Comparison of ENCODE assay signal across 10 cellular contexts in genomic region chr11:123187670-123188507, GRCh38. TPM values are rescaled to one million over a fixed set of nuclear protein-coding genes. Genes with fewer than 3 reads are reported as not detected.
DNase-seq lines count a peak whose midpoint lies in the region; ATAC-seq and TF ChIP-seq lines count a peak whose summit lies in the region.
"Had no signal": no experiment of that assay in that cellular context is flagged by ENCODE, and none has a peak within 500 bp of the region (broad histone marks: within the 10 kb centered on the region; RNA-seq: fewer than 3 reads in every experiment).

No MANE protein-coding gene starts in this region.

- peak; percentile 66 for DNase-seq in M059J (ENCODE audit: low read depth)
- peak; percentile 70 for DNase-seq in astrocyte of the spinal cord (ENCODE audit: low read depth, low spot score)
- peak in 4 of 49 donors; percentile 33 to 71 (median 36) for DNase-seq in substantia nigra (lab: John Stamatoyannopoulos, UW)
- DNase-seq: NCI-H1436; stimulated activated CD4-positive, alpha-beta T cell treated with anti-CD3 and anti-CD28 coated beads, Interleukin-2, amount 100 ng/mL, for 24 hours had no signal

- H3K4me1 ChIP-seq in iPS-20b (ENCODE audit: insufficient read depth, low read length): peaks cover 31% of the 10 kb centered on the region

- in situ Hi-C loops in astrocyte of the spinal cord (cut with HindIII; ENCODE audit: low sequenced_read_pairs): no loop called here

- peak overlapping the region; percentile 30 for H3K27ac ChIP-seq in iPS-20b (ENCODE audit: low read length)
- H3K27ac ChIP-seq in substantia nigra (ENCODE audit: low read depth, low read length, poor library complexity, severe bottlenecking): peak overlapping the region; percentile 6

- H3K9me3 ChIP-seq in iPS-20b (ENCODE audit: insufficient read depth, low read depth, low read length): no peaks in the 10 kb centered on the region

- peak overlapping the region; percentile 61; the same call in 1 of the 2 replicates for H3K9ac ChIP-seq in iPS-20b (ENCODE audit: low read depth, low read length)

- ATAC-seq in HG02763 (IDR thresholded peaks at IDR 0.05; ENCODE audit: unreplicated experiment) (no peak), HG02678 (IDR thresholded peaks at IDR 0.05; ENCODE audit: unreplicated experiment) (no peak), GM21526 (IDR thresholded peaks at IDR 0.05; ENCODE audit: low FRiP score, unreplicated experiment) (no peak), HG03342 (IDR thresholded peaks at IDR 0.05; ENCODE audit: unreplicated experiment) (no peak)

- TF ChIP-seq CTCF in astrocyte of the spinal cord (IDR thresholded peaks at IDR 0.05; ENCODE audit: low read depth, low read length): no peak

- H3K4me3 ChIP-seq in astrocyte of the spinal cord (ENCODE audit: low read depth, low read length) (peak overlapping the region; percentile 32), iPS-20b (ENCODE audit: low read length) (peak overlapping the region; percentile 29; the same call in 1 of the 2 replicates)

- peaks cover 7% of the 10 kb centered on the region; the same call in 1 of the 2 replicates for H3K36me3 ChIP-seq in iPS-20b (ENCODE audit: insufficient read depth, low read depth, low read length)

- no peaks in the 10 kb centered on the region; the same call in 1 of the 2 replicates for H3K27me3 ChIP-seq in iPS-20b (ENCODE audit: insufficient read depth, low read length)

RNA-seq across cellular contexts. Expression of gene CLMP, which starts 7.2 kb away (rescaled TPM):
- 27.6 and 31.8 TPM in 2 replicates for total RNA-seq in M059J (2014; rRNA removed; shearing (Covaris generic))
